Comparison of ENCODE assay signal across 19 cellular contexts in the genomic region with DNA sequence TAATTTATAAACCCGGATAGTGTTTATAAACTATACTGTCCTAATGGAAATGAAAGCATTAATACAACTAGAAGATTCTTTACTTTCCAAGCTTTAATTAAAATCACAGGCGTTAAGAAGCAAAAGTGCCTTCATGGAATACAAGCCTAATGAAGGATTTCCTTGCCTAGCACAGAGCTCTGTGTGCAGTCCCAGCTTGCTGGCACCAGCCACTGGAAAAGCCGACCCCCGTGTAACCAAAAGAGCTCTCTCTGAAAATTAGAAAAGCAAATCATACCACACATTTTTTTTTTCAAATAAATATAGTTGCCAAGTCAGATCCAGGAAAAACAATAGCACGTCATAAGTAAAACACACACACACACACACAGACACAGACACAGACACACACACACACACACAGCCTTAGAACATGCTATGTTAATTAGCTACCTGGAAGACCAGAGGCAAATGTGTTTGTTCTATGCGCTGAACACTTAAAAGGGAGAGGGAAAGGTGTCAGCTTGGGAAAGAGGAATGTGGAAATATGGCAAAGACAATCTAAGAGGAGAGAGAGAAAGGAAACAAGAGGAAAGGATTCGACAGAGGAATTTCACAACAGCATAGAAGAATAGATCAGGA.
"Had no signal": no experiment of that assay in that cellular context is flagged by ENCODE, and none has a peak within 500 bp of the region (broad histone marks: within the 10 kb centered on the region; RNA-seq: fewer than 3 reads in every experiment).

No MANE protein-coding gene starts in this region.

- FAIRE-seq: colon had no signal

- H3K4me3 Mint-ChIP-seq: activated CD4-positive, alpha-beta T cell treated with anti-CD3 and anti-CD28 coated beads, Interleukin-2, amount 10 ng/mL, durations not matched to agents 7 days and 5 days; activated naive CD8-positive, alpha-beta T cell treated with anti-CD3 and anti-CD28 coated beads, Interleukin-2, amount 10 ng/mL, durations not matched to agents 7 days and 5 days; activated T-helper 1 cell treated with anti-CD3 and anti-CD28 coated beads, Interleukin-12 subunit alpha, Interleukin-12 subunit beta, Interleukin-2, Interleukin-4 antibody, amounts not matched to agents 30 ng/mL and 10 ng/mL and 1 ng/mL, durations not matched to agents 14 hours and 24 hours and 36 hours; mesothelial cell of epicardium; nephron progenitor cell had no signal

- H3K27me3 ChIP-seq: cardiac muscle cell, esophagus squamous epithelium, gastrocnemius medialis, right lobe of liver had no signal

- H3K36me3 ChIP-seq: cardiac muscle cell, esophagus squamous epithelium, gastrocnemius medialis, heart right ventricle, lower lobe of right lung, right lobe of liver had no signal

- H3K27ac ChIP-seq: cardiac muscle cell, esophagus squamous epithelium, gastrocnemius medialis, heart right ventricle, lower lobe of right lung, right lobe of liver had no signal

- ATAC-seq: gastrocnemius medialis, heart right ventricle, left cardiac atrium, lower lobe of right lung, right lobe of liver had no signal

- H3K27me3 Mint-ChIP-seq: activated CD4-positive, alpha-beta T cell treated with anti-CD3 and anti-CD28 coated beads, Interleukin-2, amount 10 ng/mL, durations not matched to agents 7 days and 5 days; activated naive CD8-positive, alpha-beta T cell treated with anti-CD3 and anti-CD28 coated beads, Interleukin-2, amount 10 ng/mL, durations not matched to agents 7 days and 5 days had no signal

- H3K36me3 Mint-ChIP-seq: activated naive CD8-positive, alpha-beta T cell treated with anti-CD3 and anti-CD28 coated beads, Interleukin-2, amount 10 ng/mL, durations not matched to agents 7 days and 5 days; mesothelial cell of epicardium had no signal

- H3K9me3 ChIP-seq: esophagus squamous epithelium, gastrocnemius medialis, heart right ventricle, lower lobe of right lung, right lobe of liver had no signal

- H3K4me1 Mint-ChIP-seq: activated CD4-positive, alpha-beta T cell treated with anti-CD3 and anti-CD28 coated beads, Interleukin-2, amount 10 ng/mL, durations not matched to agents 7 days and 5 days; activated naive CD8-positive, alpha-beta T cell treated with anti-CD3 and anti-CD28 coated beads, Interleukin-2, amount 10 ng/mL, durations not matched to agents 7 days and 5 days had no signal

- H3K4me3 ChIP-seq: cardiac muscle cell, esophagus squamous epithelium, gastrocnemius medialis, heart right ventricle, lower lobe of right lung, right lobe of liver, smooth muscle cell had no signal

- H3K4me1 ChIP-seq: gastrocnemius medialis, heart right ventricle, lower lobe of right lung, right lobe of liver had no signal

- H3K4me2 ChIP-seq: smooth muscle cell had no signal

- H3K9me3 Mint-ChIP-seq: activated T-helper 1 cell treated with anti-CD3 and anti-CD28 coated beads, Interleukin-12 subunit alpha, Interleukin-12 subunit beta, Interleukin-2, Interleukin-4 antibody, amounts not matched to agents 30 ng/mL and 10 ng/mL and 1 ng/mL, durations not matched to agents 14 hours and 24 hours and 36 hours; mesothelial cell of epicardium; nephron progenitor cell had no signal

- H3K27ac Mint-ChIP-seq: activated CD4-positive, alpha-beta T cell treated with anti-CD3 and anti-CD28 coated beads, Interleukin-2, amount 10 ng/mL, durations not matched to agents 7 days and 5 days; activated naive CD8-positive, alpha-beta T cell treated with anti-CD3 and anti-CD28 coated beads, Interleukin-2, amount 10 ng/mL, durations not matched to agents 7 days and 5 days; activated T-helper 1 cell treated with anti-CD3 and anti-CD28 coated beads, Interleukin-12 subunit alpha, Interleukin-12 subunit beta, Interleukin-2, Interleukin-4 antibody, amounts not matched to agents 30 ng/mL and 10 ng/mL and 1 ng/mL, durations not matched to agents 14 hours and 24 hours and 36 hours; mesothelial cell of epicardium; nephron progenitor cell had no signal

- DNase-seq: activated CD4-positive, alpha-beta T cell treated with anti-CD3 and anti-CD28 coated beads, Interleukin-2, amount 10 ng/mL, durations not matched to agents 7 days and 5 days; activated CD8-positive, alpha-beta memory T cell treated with anti-CD3 and anti-CD28 coated beads for 24 hours; activated naive CD8-positive, alpha-beta T cell treated with anti-CD3 and anti-CD28 coated beads, Interleukin-2, amount 10 ng/mL, durations not matched to agents 7 days and 5 days; esophagus squamous epithelium; gastrocnemius medialis; heart right ventricle; left cardiac atrium; lower lobe of right lung; nephron progenitor cell; right lobe of liver; stimulated activated CD4-positive, alpha-beta T cell treated with anti-CD3 and anti-CD28 coated beads, Interleukin-4, amount 100 ng/mL, for 4 hours; stimulated activated CD8-positive, alpha-beta memory T cell treated with anti-CD3 and anti-CD28 coated beads, Interleukin-4, amount 100 ng/mL, for 48 hours; stimulated activated naive CD4-positive, alpha-beta T cell treated with Interleukin-2 at 50 U/mL for 16 hours; trophoblast cell had no signal
